In genomic region chr22:46731246-46732040, GRCh38 we compare ENCODE assay signal across 9 cellular contexts. TPM values are rescaled to one million over a fixed set of nuclear protein-coding genes. Genes with fewer than 3 reads are reported as not detected.
DNase-seq lines count a peak whose midpoint lies in the region; ATAC-seq and TF ChIP-seq lines count a peak whose summit lies in the region.
"Had no signal": no experiment of that assay in that cellular context is flagged by ENCODE, and none has a peak within 500 bp of the region (broad histone marks: within the 10 kb centered on the region; RNA-seq: fewer than 3 reads in every experiment).

No MANE protein-coding gene starts in this region.

- no peaks in the 10 kb centered on the region for H3K27me3 Mint-ChIP-seq in central memory CD8-positive, alpha-beta T cell
- H3K27me3 Mint-ChIP-seq in stimulated activated naive B cell treated with anti-CD40 and anti-IgM and Interleukin-4, amounts not matched to agents 10 μg/mL and 1 μg/mL and 100 μg/mL, for 72 hours, result no peaks in the 10 kb centered on the region

- in situ Hi-C loops in IMR-90 (cut with MboI; ENCODE audit: low sequenced_read_pairs), result no loop called here

- TF ChIP-seq CTCF in AG10803 (conservative IDR thresholded peaks at IDR 0.05; ENCODE audit: low read length), result no peak
- TF ChIP-seq CTCF in IMR-90 (conservative IDR thresholded peaks at IDR 0.05; ENCODE audit: low read depth, low read length), result no peak

- POLR2A ChIA-PET in IMR-90 (lab: Charles Lee; ENCODE audit: unreplicated experiment), result no interaction called here

- intact Hi-C loops in IMR-90 (cut with micrococcal nuclease), result no loop called here

- no peak overlapping the region for H2AK9ac ChIP-seq in IMR-90 (replicated peaks; ENCODE audit: low read depth, low read length, poor library complexity)

- TF ChIP-seq RAD21 in IMR-90 (IDR thresholded peaks at IDR 0.05; ENCODE audit: low read length), result no peak

- no peaks in the 10 kb centered on the region for H3K27me3 ChIP-seq in IMR-90 (ENCODE audit: control insufficient read depth, insufficient read depth, low read length)

- dilution Hi-C loops in IMR-90 (cut with HindIII; ENCODE audit: low sequenced_read_pairs, unreplicated experiment), result no loop called here

- no peak overlapping the region for H2AFZ ChIP-seq in IMR-90 (replicated peaks; ENCODE audit: low read length, poor library complexity)

- no TSS peak for BruUV-seq in IMR-90 (replicated peaks; lab: Mats Ljungman, UMichigan)

- peaks cover 33% of the 10 kb centered on the region for H3K4me1 ChIP-seq in IMR-90 (ENCODE audit: control insufficient read depth, insufficient read depth, low read length)

- H3K56ac ChIP-seq in IMR-90 (ENCODE audit: extremely low read depth, insufficient read depth, low read length), result no peak overlapping the region

- H3K9me3 Mint-ChIP-seq in central memory CD8-positive, alpha-beta T cell, result no peaks in the 10 kb centered on the region
- no peaks in the 10 kb centered on the region for H3K9me3 Mint-ChIP-seq in stimulated activated naive B cell treated with anti-CD40 and anti-IgM and Interleukin-4, amounts not matched to agents 10 μg/mL and 1 μg/mL and 100 μg/mL, for 72 hours

- no peak overlapping the region for H3K14ac ChIP-seq in IMR-90 (replicated peaks; ENCODE audit: low read depth, low read length)

- ATAC-seq in IMR-90 (ENCODE audit: low read depth), result peak; percentile 33
- no peak for ATAC-seq in central memory CD8-positive, alpha-beta T cell (replicated peaks; ENCODE audit: extremely low read depth, poor library complexity, severe bottlenecking)
- ATAC-seq in GM21786 (IDR thresholded peaks at IDR 0.05; ENCODE audit: unreplicated experiment), result no peak
- no peak for ATAC-seq in stimulated activated naive B cell treated with anti-CD40 and anti-IgM and Interleukin-4, amounts not matched to agents 10 μg/mL and 1 μg/mL and 100 μg/mL, for 72 hours (replicated peaks)

- H2AK5ac ChIP-seq in IMR-90 (ENCODE audit: low read depth, low read length), result 0 out of 2 replicates have a peak overlapping the region, but pooled peaks have one; percentile 33

- no peak overlapping the region for H4K8ac ChIP-seq in IMR-90 (ENCODE audit: low read depth in 2 of 2, low read length in 2 of 2)

- H4K91ac ChIP-seq in IMR-90 (ENCODE audit: insufficient read depth, low read depth, low read length), result no peak overlapping the region

- H2BK20ac ChIP-seq in IMR-90 (ENCODE audit: low read depth, low read length), result no peak overlapping the region

- CTCF ChIA-PET in IMR-90 (lab: Yijun Ruan, JAX), result no interaction called here

- H2BK5ac ChIP-seq in IMR-90 (ENCODE audit: low read depth, low read length, poor library complexity, severe bottlenecking), result no peak overlapping the region

- H4K20me1 ChIP-seq in IMR-90 (ENCODE audit: insufficient read depth, low read length), result peaks cover 82% of the 10 kb centered on the region

- no peak overlapping the region for H3K27ac ChIP-seq in IMR-90 (ENCODE audit: insufficient read depth, low read length)

- H3K9me1 ChIP-seq in IMR-90 (ENCODE audit: insufficient read depth, low read length), result peaks cover 21% of the 10 kb centered on the region

- peaks cover 58% of the 10 kb centered on the region for H3K4me1 Mint-ChIP-seq in central memory CD8-positive, alpha-beta T cell
- H3K4me1 Mint-ChIP-seq in stimulated activated naive B cell treated with anti-CD40 and anti-IgM and Interleukin-4, amounts not matched to agents 10 μg/mL and 1 μg/mL and 100 μg/mL, for 72 hours, result peaks cover 40 to 72% of the 10 kb centered on the region in 2 donors

- peak; percentile 39 for DNase-seq in AG10803 (ENCODE audit: low read depth)
- no peak for DNase-seq in IMR-90
- no peak for DNase-seq in central memory CD8-positive, alpha-beta T cell (ENCODE audit: low spot score in 2 of 2)
- peak; percentile 68 for DNase-seq in mucosa of gallbladder (ENCODE audit: low spot score)
- no peak for DNase-seq in T-helper 9 cell
- DNase-seq in stimulated activated naive B cell treated with anti-CD40 and anti-IgM and Interleukin-4, amounts not matched to agents 10 μg/mL and 1 μg/mL and 100 μg/mL, for 72 hours, result no peak
- no peak for DNase-seq in RPMI8226
- DNase-seq: stimulated activated CD4-positive, alpha-beta T cell treated with anti-CD3 and anti-CD28 coated beads, Interleukin-4, amount 100 ng/mL, for 4 hours had no signal

- TF ChIP-seq POLR2A in IMR-90 (IDR thresholded peaks at IDR 0.05; ENCODE audit: low read depth, low read length), result no peak

- no peak overlapping the region for H3K18ac ChIP-seq in IMR-90 (ENCODE audit: low read depth, low read length)

- H3K4me3 ChIP-seq in AG10803 (ENCODE audit: low read length) (no peak overlapping the region), IMR-90 (ENCODE audit: insufficient read depth, low read depth, low read length) (no peak overlapping the region)

- H3K36me3 Mint-ChIP-seq in central memory CD8-positive, alpha-beta T cell (ENCODE audit: insufficient read depth), result peaks cover 36% of the 10 kb centered on the region
- H3K36me3 Mint-ChIP-seq in stimulated activated naive B cell treated with anti-CD40 and anti-IgM and Interleukin-4, amounts not matched to agents 10 μg/mL and 1 μg/mL and 100 μg/mL, for 72 hours, result peaks cover 12 to 19% of the 10 kb centered on the region in 2 donors

- no peak overlapping the region for H4K5ac ChIP-seq in IMR-90 (ENCODE audit: low read depth, low read length)

- H3K23ac ChIP-seq in IMR-90 (ENCODE audit: low read depth, low read length), result no peak overlapping the region

- peak overlapping the region; percentile 47 for H3K27ac Mint-ChIP-seq in central memory CD8-positive, alpha-beta T cell (ENCODE audit: low read depth)
- H3K27ac Mint-ChIP-seq in stimulated activated naive B cell treated with anti-CD40 and anti-IgM and Interleukin-4, amounts not matched to agents 10 μg/mL and 1 μg/mL and 100 μg/mL, for 72 hours, result no peak overlapping the region

- WGBS in IMR-90 (ENCODE audit: extremely low coverage in 2 of 2, insufficient read length in 1 of 2), 2 experiments, result 65% methylated on average over 13 of the region's 22 CpGs; no CpG with 5 or more reads in 1 of the 2 experiments

- H3K4me2 ChIP-seq in IMR-90 (ENCODE audit: low read depth, low read length), result no peak overlapping the region

- H2BK15ac ChIP-seq in IMR-90 (ENCODE audit: low read depth, low read length), result no peak overlapping the region

- peaks cover 32 to 78% of the 10 kb centered on the region in 2 experiments for H3K79me1 ChIP-seq in IMR-90 (ENCODE audit: low read depth in 1 of 2, low read length in 2 of 2)

- peak overlapping the region; percentile 12 for H3K4me3 Mint-ChIP-seq in central memory CD8-positive, alpha-beta T cell
- no peak overlapping the region for H3K4me3 Mint-ChIP-seq in stimulated activated naive B cell treated with anti-CD40 and anti-IgM and Interleukin-4, amounts not matched to agents 10 μg/mL and 1 μg/mL and 100 μg/mL, for 72 hours

- no peak overlapping the region for H2BK120ac ChIP-seq in IMR-90 (ENCODE audit: low read depth, low read length)

- no peak overlapping the region for H3K9ac ChIP-seq in IMR-90 (ENCODE audit: low read depth, low read length)

- peaks cover 24% of the 10 kb centered on the region for H3K36me3 ChIP-seq in IMR-90 (ENCODE audit: control insufficient read depth, insufficient read depth, low read length)

- no peaks in the 10 kb centered on the region for H3K9me3 ChIP-seq in IMR-90 (ENCODE audit: control insufficient read depth, insufficient read depth, low read length)

- no peak overlapping the region for H3K4ac ChIP-seq in IMR-90 (ENCODE audit: low read depth, low read length)

TF ChIP-seq in IMR-90, 13 proteins besides CTCF, POLR2A, EP300 and RAD21:
- TF ChIP-seq RFX5 (IDR thresholded peaks at IDR 0.05; ENCODE audit: low read depth, low read length) (no peak), MXI1 (IDR thresholded peaks at IDR 0.05; ENCODE audit: borderline replicate concordance, low read depth, low read length) (0 out of 2 replicates have a peak, but pooled peaks have one; percentile 16), BHLHE40 (IDR thresholded peaks at IDR 0.05; ENCODE audit: low read depth, low read length) (peak; percentile 60; the same call in 1 of the 2 replicates)
- TF ChIP-seq, protein P1, sequence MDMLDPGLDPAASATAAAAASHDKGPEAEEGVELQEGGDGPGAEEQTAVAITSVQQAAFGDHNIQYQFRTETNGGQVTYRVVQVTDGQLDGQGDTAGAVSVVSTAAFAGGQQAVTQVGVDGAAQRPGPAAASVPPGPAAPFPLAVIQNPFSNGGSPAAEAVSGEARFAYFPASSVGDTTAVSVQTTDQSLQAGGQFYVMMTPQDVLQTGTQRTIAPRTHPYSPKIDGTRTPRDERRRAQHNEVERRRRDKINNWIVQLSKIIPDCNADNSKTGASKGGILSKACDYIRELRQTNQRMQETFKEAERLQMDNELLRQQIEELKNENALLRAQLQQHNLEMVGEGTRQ (IDR thresholded peaks at IDR 0.05; ENCODE audit: low read depth, low read length), result peak; percentile 6; the same call in 1 of the 2 replicates

RNA-seq across cellular contexts. Expression of gene CERK, which starts 6.6 kb away (rescaled TPM):
- 38.7 and 44.4 TPM in 2 replicates for total RNA-seq in IMR-90 (2012; rRNA removed)
- 22.8 and 25.3 TPM in 2 replicates for polyA plus RNA-seq in IMR-90 (2012; rRNA removed)
- polyA plus RNA-seq in IMR-90 (2012; cell fraction: cytosol; rRNA removed), result 14.3 and 18.5 TPM in 2 replicates
- 19.5 and 31.2 TPM in 2 replicates for polyA plus RNA-seq in IMR-90 (2012; cell fraction: nucleus; rRNA removed; ENCODE audit: low replicate concordance)
- 41.8 TPM for total RNA-seq in mucosa of gallbladder

RNA-seq across cellular contexts. Expression of gene TBC1D22A, which starts 31.0 kb away (rescaled TPM):
- 9.0 and 9.4 TPM in 2 replicates for total RNA-seq in IMR-90 (2012; rRNA removed)
- polyA plus RNA-seq in IMR-90 (2012; rRNA removed), result 16.7 and 17.3 TPM in 2 replicates
- polyA plus RNA-seq in IMR-90 (2012; cell fraction: cytosol; rRNA removed), result 18.4 and 23.5 TPM in 2 replicates
- polyA plus RNA-seq in IMR-90 (2012; cell fraction: nucleus; rRNA removed; ENCODE audit: low replicate concordance), result 14.2 and 18.0 TPM in 2 replicates
- 33.0 TPM for total RNA-seq in mucosa of gallbladder

Comparison
In these comparisons a context has a peak if more than half of its experiments do, and no peak if none do; other contexts are left out.
1. DNase-seq: peak in AG10803 (single experiment) and mucosa of gallbladder (single experiment); none in IMR-90 (single experiment), central memory CD8-positive, alpha-beta T cell (0 of 2), T-helper 9 cell (single experiment), stimulated activated naive B cell treated with anti-CD40 and anti-IgM and Interleukin-4, amounts not matched to agents 10 μg/mL and 1 μg/mL and 100 μg/mL, for 72 hours (single experiment) and RPMI8226 (single experiment).